In the genomic region with DNA sequence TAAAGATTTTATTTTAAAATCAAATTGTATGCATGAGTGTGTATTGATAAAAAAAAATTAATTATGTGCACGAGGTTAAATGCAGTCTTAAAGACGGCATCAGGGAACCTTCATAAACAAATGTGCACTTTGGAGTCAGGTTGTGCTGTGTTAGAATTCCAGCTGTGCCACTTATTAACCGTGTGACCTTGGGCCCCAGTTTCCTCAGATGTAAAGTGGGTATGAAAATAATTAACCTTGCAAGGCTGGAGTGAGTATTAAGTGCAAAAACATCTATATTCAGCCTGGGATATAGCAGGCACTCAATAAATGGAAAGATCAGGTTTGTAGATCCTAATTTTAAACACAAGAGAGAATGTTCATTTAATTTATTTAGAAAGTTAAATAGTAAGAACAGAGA, we compare ENCODE assay signal across 38 cellular contexts. TPM values are rescaled to one million over a fixed set of nuclear protein-coding genes. Genes with fewer than 3 reads are reported as not detected.
"Had no signal": no experiment of that assay in that cellular context is flagged by ENCODE, and none has a peak within 500 bp of the region (broad histone marks: within the 10 kb centered on the region; RNA-seq: fewer than 3 reads in every experiment).

No MANE protein-coding gene starts in this region.

- H3K4me2 ChIP-seq: KMS-11 had no signal

- H3K27ac ChIP-seq: KMS-11 had no signal

- H3K9me3 ChIP-seq: MG63 had no signal

- H3K9ac ChIP-seq: KMS-11 had no signal

- DNase-seq: Karpas-422, Kasumi-1, MG63, MM.1S, MV-4-11, NCI-H1048, NCI-H1092, NCI-H1092 treated with DMSO at 0.1 percent for 48 hours, NCI-H1105, NCI-H1417, NCI-H1417 treated with DMSO at 0.1 percent for 48 hours, NCI-H1436, NCI-H1436 treated with DMSO at 0.1 percent for 48 hours, NCI-H146, NCI-H1694, NCI-H1694 treated with DMSO at 0.1 percent for 48 hours, NCI-H187, NCI-H187 treated with DMSO at 0.1 percent for 48 hours, NCI-H1930, NCI-H2029, NCI-H2029 treated with DMSO at 0.1 percent for 48 hours, NCI-H2081, NCI-H2081 treated with DMSO at 0.1 percent for 48 hours, NCI-H2107, NCI-H2171, NCI-H2171 treated with DMSO at 0.1 percent for 48 hours, NCI-H2227 treated with DMSO at 0.1 percent for 48 hours, NCI-H226, NCI-H345, NCI-H446, NCI-H446 treated with DMSO at 0.1 percent for 48 hours, NCI-H510A, NCI-H510A treated with DMSO at 0.1 percent for 48 hours, NCI-H524 had no signal

- H3K4me3 ChIP-seq: MG63 had no signal

- H3K36me3 ChIP-seq: MG63 had no signal

RNA-seq across cellular contexts. Expression of a gene that starts 14.5 kb away (rescaled TPM):
- total RNA-seq: LHCN-M2, M059J, MCF 10A had no signal
